In genomic region chr3:19046440-19046839, GRCh38 we compare ENCODE assay signal across 12 cellular contexts.
A peak's percentile ranks its signal among the peaks of the same experiment; 100 is the strongest.
DNase-seq lines count a peak whose midpoint lies in the region; ATAC-seq and TF ChIP-seq lines count a peak whose summit lies in the region.
"Had no signal": no experiment of that assay in that cellular context is flagged by ENCODE, and none has a peak within 500 bp of the region (broad histone marks: within the 10 kb centered on the region; RNA-seq: fewer than 3 reads in every experiment).

No MANE protein-coding gene starts in this region.

- H3K36me3 ChIP-seq in KMS-11 (ENCODE audit: insufficient read depth) (no peaks in the 10 kb centered on the region), SU-DHL-6 (ENCODE audit: low read length) (no peaks in the 10 kb centered on the region), parathyroid adenoma (ENCODE audit: control insufficient read depth, insufficient read depth, low read length) (no peaks in the 10 kb centered on the region)

- DNase-seq in NCI-H146 (lab: John Stamatoyannopoulos, UW) (peak; percentile 1), NCI-H146 treated with DMSO at 0.1 percent for 48 hours (lab: John Stamatoyannopoulos, UW; ENCODE audit: unreplicated experiment) (no peak), NCI-H1930 (lab: John Stamatoyannopoulos, UW) (no peak)
- DNase-seq: activated naive CD4-positive, alpha-beta T cell treated with anti-CD3 and anti-CD28 coated beads, Interleukin-2, amount 50 U/mL, for 16 hours; erythroblast; NCI-H2107 had no signal

- H3K79me2 ChIP-seq in KMS-11 (ENCODE audit: insufficient read depth, low read depth): no peaks in the 10 kb centered on the region
- no peaks in the 10 kb centered on the region for H3K79me2 ChIP-seq in SU-DHL-6 (ENCODE audit: insufficient read depth, low read length)
- H3K79me2 ChIP-seq in parathyroid adenoma: no peaks in the 10 kb centered on the region

- no peak overlapping the region for H3K4me3 ChIP-seq in KMS-11 (IDR thresholded peaks at IDR 0.05; ENCODE audit: insufficient read depth, low read depth, low read length)
- no peak overlapping the region for H3K4me3 ChIP-seq in SU-DHL-6 (ENCODE audit: insufficient read depth, low read length, poor library complexity, severe bottlenecking)
- no peak overlapping the region for H3K4me3 ChIP-seq in parathyroid adenoma (ENCODE audit: low read depth, low read length)

- H3K27me3 ChIP-seq in KMS-11 (ENCODE audit: insufficient read depth, low read depth): no peaks in the 10 kb centered on the region
- no peaks in the 10 kb centered on the region for H3K27me3 ChIP-seq in SU-DHL-6 (ENCODE audit: low read length)
- no peaks in the 10 kb centered on the region for H3K27me3 ChIP-seq in parathyroid adenoma (ENCODE audit: control insufficient read depth, insufficient read depth, low read length)

- H3K27ac ChIP-seq in KMS-11 (no peak overlapping the region), SU-DHL-6 (ENCODE audit: low read depth, low read length) (no peak overlapping the region), parathyroid adenoma (no peak overlapping the region)

- H4K20me1 ChIP-seq in KMS-11 (ENCODE audit: insufficient read depth) (no peaks in the 10 kb centered on the region), SU-DHL-6 (ENCODE audit: low read depth, low read length) (no peaks in the 10 kb centered on the region)

- no peak overlapping the region for H2AFZ ChIP-seq in KMS-11 (ENCODE audit: low read depth)
- H2AFZ ChIP-seq in SU-DHL-6 (ENCODE audit: low read depth, low read length, severe bottlenecking): no peak overlapping the region
- no peak overlapping the region for H2AFZ ChIP-seq in parathyroid adenoma

- H3K4me1 ChIP-seq in KMS-11 (ENCODE audit: low read depth, poor library complexity, severe bottlenecking) (no peaks in the 10 kb centered on the region), parathyroid adenoma (no peaks in the 10 kb centered on the region)

- H3K9me2 ChIP-seq in SU-DHL-6 (replicated peaks; ENCODE audit: insufficient read depth, low read length): no peaks in the 10 kb centered on the region

- H3K4me2 ChIP-seq in KMS-11 (no peak overlapping the region), SU-DHL-6 (ENCODE audit: low read depth, low read length, poor library complexity, severe bottlenecking) (no peak overlapping the region), parathyroid adenoma (ENCODE audit: low read length) (no peak overlapping the region)

- H3K9ac ChIP-seq in KMS-11: no peak overlapping the region
- H3K9ac ChIP-seq in SU-DHL-6 (ENCODE audit: low read length): no peak overlapping the region
- H3K9ac ChIP-seq in parathyroid adenoma: no peak overlapping the region

- ATAC-seq in HG03354 (IDR thresholded peaks at IDR 0.05; ENCODE audit: poor library complexity, severe bottlenecking, unreplicated experiment): no peak
- ATAC-seq in GM21447 (IDR thresholded peaks at IDR 0.05; ENCODE audit: unreplicated experiment): no peak
- ATAC-seq: Right ventricle myocardium inferior had no signal

- 0 out of 2 replicates have a peak, but pooled peaks have one; percentile 28 for TF ChIP-seq CTCF in KMS-11 (conservative IDR thresholded peaks at IDR 0.05; ENCODE audit: low read depth, low read length)
- peak; percentile 14 for TF ChIP-seq CTCF in SU-DHL-6 (IDR thresholded peaks at IDR 0.05; ENCODE audit: insufficient read depth, low read length, poor library complexity, severe bottlenecking)
- TF ChIP-seq CTCF in parathyroid adenoma (IDR thresholded peaks at IDR 0.05): peak; percentile 22

- no peaks in the 10 kb centered on the region for H3F3A ChIP-seq in SU-DHL-6 (ENCODE audit: insufficient read depth)

- no peaks in the 10 kb centered on the region for H3K9me3 ChIP-seq in SU-DHL-6 (ENCODE audit: insufficient read depth, low read length)
- no peaks in the 10 kb centered on the region for H3K9me3 ChIP-seq in parathyroid adenoma (ENCODE audit: control insufficient read depth, low read length)
